Comparison of ENCODE assay signal across 19 cellular contexts in genomic region chr10:12934777-12935176, GRCh38.
A peak's percentile ranks its signal among the peaks of the same experiment; 100 is the strongest.
DNase-seq lines count a peak whose midpoint lies in the region; ATAC-seq and TF ChIP-seq lines count a peak whose summit lies in the region.
"Had no signal": no experiment of that assay in that cellular context is flagged by ENCODE, and none has a peak within 500 bp of the region (broad histone marks: within the 10 kb centered on the region; RNA-seq: fewer than 3 reads in every experiment).

No MANE protein-coding gene starts in this region.

- no peaks in the 10 kb centered on the region for H3K79me2 ChIP-seq in fibroblast of lung (ENCODE audit: control insufficient read depth, insufficient read depth, low read length)

- intact Hi-C loops in upper lobe of right lung (cut with DNase I): no loop called here

- H3K27ac ChIP-seq in fibroblast of lung (ENCODE audit: insufficient read depth, low read length): no peak overlapping the region
- H3K27ac ChIP-seq in upper lobe of right lung: no peak overlapping the region
- H3K27ac ChIP-seq: 22Rv1 had no signal

- H3K4me3 ChIP-seq in fibroblast of lung (replicated peaks in 1 of 4; ENCODE audit: control extremely low read depth in 1 of 4, insufficient read depth in 1 of 4, low read depth in 3 of 4, low read length in 4 of 4) (no peak overlapping the region), upper lobe of right lung (no peak overlapping the region)
- H3K4me3 ChIP-seq: GM12878 had no signal

- peak; percentile 3 for DNase-seq in SKM-1 treated with dmso at 0.1 percent for 144 hours (lab: John Stamatoyannopoulos, UW; ENCODE audit: unreplicated experiment)
- DNase-seq in SKM-1 (lab: John Stamatoyannopoulos, UW; ENCODE audit: unreplicated experiment): no peak
- DNase-seq in SIG-M5 treated with dmso at 0.1 percent for 504 hours (lab: John Stamatoyannopoulos, UW; ENCODE audit: unreplicated experiment): peak; percentile 47
- DNase-seq in fibroblast of lung (ENCODE audit: low read depth in 2 of 2): peak; percentile 26 to 38
- no peak for DNase-seq in upper lobe of right lung
- DNase-seq in NCI-H2171 treated with DMSO at 0.1 percent for 48 hours (lab: John Stamatoyannopoulos, UW): no peak
- DNase-seq: activated CD4-positive, alpha-beta T cell treated with anti-CD3 and anti-CD28 coated beads, Interleukin-2, amount 10 ng/mL, durations not matched to agents 24 days and 14 days; activated naive CD8-positive, alpha-beta T cell treated with anti-CD3 and anti-CD28 coated beads, Interleukin-2, amount 10 ng/mL, durations not matched to agents 7 days and 5 days; activated T-cell treated with anti-CD3 and anti-CD28 coated beads, Interleukin-2, amount 50 U/mL, for 24 hours; CD4-positive, alpha-beta memory T cell; naive thymus-derived CD4-positive, alpha-beta T cell; NCI-H187 treated with DMSO at 0.1 percent for 48 hours; NCI-H748 treated with DMSO at 0.1 percent for 48 hours; stimulated activated CD4-positive, alpha-beta T cell treated with anti-CD3 and anti-CD28 coated beads, Interleukin-12 subunit alpha, Interleukin-12 subunit beta, amount 100 ng/mL, for 4 hours had no signal

- no peak overlapping the region for H3K4me2 ChIP-seq in fibroblast of lung (ENCODE audit: extremely low read depth, insufficient read depth, low read length)

- no peak overlapping the region for H2AFZ ChIP-seq in fibroblast of lung (ENCODE audit: low read length)

- no peak overlapping the region for H3K9ac ChIP-seq in fibroblast of lung (ENCODE audit: insufficient read depth, low read length)

- H3K9me3 ChIP-seq in fibroblast of lung (ENCODE audit: control insufficient read depth, insufficient read depth, low read depth, low read length): no peaks in the 10 kb centered on the region
- no peaks in the 10 kb centered on the region for H3K9me3 ChIP-seq in upper lobe of right lung

- peak; percentile 36 for ATAC-seq in upper lobe of right lung
- ATAC-seq in GM18511 (IDR thresholded peaks at IDR 0.05; ENCODE audit: unreplicated experiment): no peak
- no peak for ATAC-seq in GM19351 (IDR thresholded peaks at IDR 0.05; ENCODE audit: unreplicated experiment)
- ATAC-seq: GM12878; naive thymus-derived CD4-positive, alpha-beta T cell; Right ventricle myocardium inferior had no signal

- H3K36me3 ChIP-seq in fibroblast of lung (ENCODE audit: control insufficient read depth, insufficient read depth, low read length) (no peaks in the 10 kb centered on the region), upper lobe of right lung (no peaks in the 10 kb centered on the region)

- H3K27me3 ChIP-seq in fibroblast of lung (ENCODE audit: control insufficient read depth, insufficient read depth, low read length): no peaks in the 10 kb centered on the region
- H3K27me3 ChIP-seq in upper lobe of right lung: no peaks in the 10 kb centered on the region

- H3K4me1 ChIP-seq in fibroblast of lung (ENCODE audit: control insufficient read depth, extremely low read depth, insufficient read depth, low read length): no peaks in the 10 kb centered on the region
- H3K4me1 ChIP-seq in upper lobe of right lung: no peaks in the 10 kb centered on the region

- H4K20me1 ChIP-seq in fibroblast of lung (ENCODE audit: control insufficient read depth, extremely low read depth, insufficient read depth, low read length): no peaks in the 10 kb centered on the region

- TF ChIP-seq CTCF in fibroblast of lung (conservative IDR thresholded peaks at IDR 0.05 in 1 of 2, IDR thresholded peaks at IDR 0.05 in 1 of 2; ENCODE audit: low read depth in 1 of 2, low read length in 2 of 2) (no peak), upper lobe of right lung (IDR thresholded peaks at IDR 0.05) (no peak)

Comparison
In these comparisons a context has a peak if more than half of its experiments do, and no peak if none do; other contexts are left out.
1. DNase-seq: peak in SKM-1 treated with dmso at 0.1 percent for 144 hours (single experiment), SIG-M5 treated with dmso at 0.1 percent for 504 hours (single experiment) and fibroblast of lung (2 of 2); none in SKM-1 (single experiment), upper lobe of right lung (single experiment) and NCI-H2171 treated with DMSO at 0.1 percent for 48 hours (single experiment).